In genomic region chr3:53881691-53882593, GRCh38 we compare ENCODE assay signal across 1 cellular context.
TF ChIP-seq lines count a peak whose summit lies in the region.

Gene ACTR8, minus strand, starts transcription at chr3:53882152. Its CDS starts 51 bp downstream, at chr3:53882101.

TF ChIP-seq in HepG2, 621 proteins besides CTCF, POLR2A, EP300 and RAD21 (continued from another document and continues in another):
- TF ChIP-seq ZBTB7A (CRISPR knock-in tag; IDR thresholded peaks at IDR 0.05) (peak; percentile 87), JUN (CRISPR knock-in tag; IDR thresholded peaks at IDR 0.05) (no peak), ZSCAN20 (CRISPR knock-in tag; IDR thresholded peaks at IDR 0.05; ENCODE audit: borderline replicate concordance) (no peak), FOXK2 (IDR thresholded peaks at IDR 0.05) (no peak), RORA (CRISPR knock-in tag; IDR thresholded peaks at IDR 0.05) (no peak), E2F2 (CRISPR knock-in tag; IDR thresholded peaks at IDR 0.05; ENCODE audit: borderline replicate concordance) (no peak), NCOA5 (CRISPR knock-in tag; IDR thresholded peaks at IDR 0.05) (no peak), ISL2 (CRISPR knock-in tag; IDR thresholded peaks at IDR 0.05) (peak; percentile 49; the same call in 1 of the 2 replicates), ZBTB3 (CRISPR knock-in tag; IDR thresholded peaks at IDR 0.05; ENCODE audit: borderline replicate concordance, low read depth) (no peak; the same call in 1 of the 2 replicates), DR1 (CRISPR knock-in tag; IDR thresholded peaks at IDR 0.05) (peak; percentile 62; the same call in 1 of the 2 replicates), RFX5 (IDR thresholded peaks at IDR 0.05; ENCODE audit: low read depth, low read length) (no peak), ZNF230 (CRISPR knock-in tag; IDR thresholded peaks at IDR 0.05) (peak; percentile 83; the same call in 1 of the 2 replicates), ZNF878 (CRISPR knock-in tag; IDR thresholded peaks at IDR 0.05) (0 out of 2 replicates have a peak, but pooled peaks have one; percentile 71), ZKSCAN8 (CRISPR knock-in tag; IDR thresholded peaks at IDR 0.05; ENCODE audit: borderline replicate concordance) (no peak), CC2D1A (CRISPR knock-in tag; IDR thresholded peaks at IDR 0.05) (no peak), ZNF331 (CRISPR knock-in tag; IDR thresholded peaks at IDR 0.05) (peak; percentile 73; the same call in 1 of the 2 replicates), REST (IDR thresholded peaks at IDR 0.05; ENCODE audit: borderline replicate concordance in 1 of 2, low read depth in 1 of 2, low read length in 2 of 2) (peak in 1 of 2 experiments; percentile 70; a peak in 1 of 4 replicates), GPBP1L1 (CRISPR knock-in tag; IDR thresholded peaks at IDR 0.05) (no peak), PCBP2 (optimal IDR thresholded peaks at IDR 0.05; ENCODE audit: low read depth, low read length, poor library complexity, severe bottlenecking) (no peak), SKI (IDR thresholded peaks at IDR 0.05; ENCODE audit: partially characterized antibody) (no peak), IRF2 (CRISPR knock-in tag; IDR thresholded peaks at IDR 0.05) (peak; percentile 86; the same call in 1 of the 2 replicates), ZXDC (CRISPR knock-in tag; IDR thresholded peaks at IDR 0.05) (peak; percentile 33; the same call in 1 of the 2 replicates), MAFK (conservative IDR thresholded peaks at IDR 0.05 in 1 of 2, IDR thresholded peaks at IDR 0.05 in 1 of 2; ENCODE audit: low read length in 2 of 2) (no peak), NCOA1 (CRISPR knock-in tag; IDR thresholded peaks at IDR 0.05) (no peak), FUBP1 (CRISPR knock-in tag; IDR thresholded peaks at IDR 0.05; ENCODE audit: borderline replicate concordance) (no peak; the same call in 1 of the 2 replicates), SYNCRIP (IDR thresholded peaks at IDR 0.05; ENCODE audit: insufficient read depth, low read depth, low read length) (no peak), ZNF841 (CRISPR knock-in tag; IDR thresholded peaks at IDR 0.05; ENCODE audit: borderline replicate concordance) (no peak), CHD2 (IDR thresholded peaks at IDR 0.05; ENCODE audit: low read depth, low read length) (no peak), SCMH1 (CRISPR knock-in tag; IDR thresholded peaks at IDR 0.05; ENCODE audit: borderline replicate concordance) (no peak), ZFYVE20 (CRISPR knock-in tag; IDR thresholded peaks at IDR 0.05; ENCODE audit: borderline replicate concordance, low read depth) (peak; percentile 46; the same call in 1 of the 2 replicates), ATAD3A (CRISPR knock-in tag; IDR thresholded peaks at IDR 0.05) (0 out of 2 replicates have a peak, but pooled peaks have one; percentile 2), ZBTB37 (CRISPR knock-in tag; IDR thresholded peaks at IDR 0.05) (no peak), JUND (CRISPR knock-in tag; IDR thresholded peaks at IDR 0.05) (no peak), ZNF317 (CRISPR knock-in tag; IDR thresholded peaks at IDR 0.05) (peak; percentile 56; the same call in 1 of the 2 replicates), MYC (CRISPR knock-in tag; IDR thresholded peaks at IDR 0.05; ENCODE audit: borderline replicate concordance) (peak; percentile 62; the same call in 1 of the 2 replicates), AHR (CRISPR knock-in tag; IDR thresholded peaks at IDR 0.05) (no peak), HOXA7 (CRISPR knock-in tag; IDR thresholded peaks at IDR 0.05) (no peak), ASH2L (IDR thresholded peaks at IDR 0.05; ENCODE audit: insufficient read length, low read depth, low read length) (peak; percentile 84), THAP7 (CRISPR knock-in tag; IDR thresholded peaks at IDR 0.05) (peak; percentile 87; the same call in 1 of the 2 replicates), KDM5A (IDR thresholded peaks at IDR 0.05; ENCODE audit: borderline replicate concordance, low read length) (peak; percentile 66; the same call in 1 of the 2 replicates), ELF4 (CRISPR knock-in tag; IDR thresholded peaks at IDR 0.05; ENCODE audit: borderline replicate concordance) (peak; percentile 91), HDAC1 (CRISPR knock-in tag; IDR thresholded peaks at IDR 0.05) (peak; percentile 95), NFE2L1 (CRISPR knock-in tag; IDR thresholded peaks at IDR 0.05; ENCODE audit: borderline replicate concordance) (0 out of 2 replicates have a peak, but pooled peaks have one; percentile 35), ZMYM3 (CRISPR knock-in tag; IDR thresholded peaks at IDR 0.05) (no peak), ZBED4 (CRISPR knock-in tag; IDR thresholded peaks at IDR 0.05; ENCODE audit: borderline replicate concordance) (peak; percentile 18; the same call in 1 of the 2 replicates)
